Comparison of ENCODE assay signal across 1 cellular context in the genomic region with DNA sequence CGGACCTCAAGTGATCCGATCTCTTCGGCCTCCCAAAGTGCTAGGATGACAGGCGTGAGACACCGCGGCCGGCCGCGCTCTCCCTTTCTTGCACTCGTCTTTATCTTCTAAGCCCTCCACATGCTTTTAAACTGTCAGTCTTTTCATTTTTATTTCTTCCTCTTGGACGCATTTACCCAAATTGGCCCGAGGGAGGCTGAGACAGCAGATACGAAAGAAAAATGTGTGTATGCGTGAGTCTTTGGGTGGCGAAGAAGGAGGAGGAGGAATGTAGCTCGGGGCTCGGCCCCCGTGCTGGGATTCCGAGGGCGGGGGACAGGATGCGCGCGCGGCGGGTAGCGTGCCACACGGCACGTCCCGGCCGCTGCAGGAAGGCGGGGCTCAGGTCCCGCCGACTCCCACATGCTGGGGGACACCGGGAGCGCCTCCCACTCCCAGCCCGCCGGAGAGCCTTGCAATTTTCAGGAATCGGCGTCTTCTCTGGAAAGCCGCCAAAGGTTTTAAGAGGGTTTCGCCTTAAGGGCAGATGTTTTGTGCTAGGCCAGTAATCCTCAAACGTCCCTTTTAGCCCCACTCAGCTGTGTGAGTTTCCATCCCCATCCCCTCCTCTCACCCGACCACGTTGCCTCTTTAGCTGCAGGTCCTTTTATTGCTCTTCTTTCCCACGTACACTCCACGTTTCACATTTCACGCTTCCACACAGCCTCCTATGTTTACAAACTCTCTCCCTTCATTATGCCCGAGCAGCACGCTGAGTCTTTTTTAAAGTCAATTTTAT.
TF ChIP-seq lines count a peak whose summit lies in the region.

No MANE protein-coding gene starts in this region.

TF ChIP-seq in K562, 482 proteins besides CTCF, POLR2A, EP300 and RAD21 (continued from another document and continues in another):
- TF ChIP-seq, protein P1, sequence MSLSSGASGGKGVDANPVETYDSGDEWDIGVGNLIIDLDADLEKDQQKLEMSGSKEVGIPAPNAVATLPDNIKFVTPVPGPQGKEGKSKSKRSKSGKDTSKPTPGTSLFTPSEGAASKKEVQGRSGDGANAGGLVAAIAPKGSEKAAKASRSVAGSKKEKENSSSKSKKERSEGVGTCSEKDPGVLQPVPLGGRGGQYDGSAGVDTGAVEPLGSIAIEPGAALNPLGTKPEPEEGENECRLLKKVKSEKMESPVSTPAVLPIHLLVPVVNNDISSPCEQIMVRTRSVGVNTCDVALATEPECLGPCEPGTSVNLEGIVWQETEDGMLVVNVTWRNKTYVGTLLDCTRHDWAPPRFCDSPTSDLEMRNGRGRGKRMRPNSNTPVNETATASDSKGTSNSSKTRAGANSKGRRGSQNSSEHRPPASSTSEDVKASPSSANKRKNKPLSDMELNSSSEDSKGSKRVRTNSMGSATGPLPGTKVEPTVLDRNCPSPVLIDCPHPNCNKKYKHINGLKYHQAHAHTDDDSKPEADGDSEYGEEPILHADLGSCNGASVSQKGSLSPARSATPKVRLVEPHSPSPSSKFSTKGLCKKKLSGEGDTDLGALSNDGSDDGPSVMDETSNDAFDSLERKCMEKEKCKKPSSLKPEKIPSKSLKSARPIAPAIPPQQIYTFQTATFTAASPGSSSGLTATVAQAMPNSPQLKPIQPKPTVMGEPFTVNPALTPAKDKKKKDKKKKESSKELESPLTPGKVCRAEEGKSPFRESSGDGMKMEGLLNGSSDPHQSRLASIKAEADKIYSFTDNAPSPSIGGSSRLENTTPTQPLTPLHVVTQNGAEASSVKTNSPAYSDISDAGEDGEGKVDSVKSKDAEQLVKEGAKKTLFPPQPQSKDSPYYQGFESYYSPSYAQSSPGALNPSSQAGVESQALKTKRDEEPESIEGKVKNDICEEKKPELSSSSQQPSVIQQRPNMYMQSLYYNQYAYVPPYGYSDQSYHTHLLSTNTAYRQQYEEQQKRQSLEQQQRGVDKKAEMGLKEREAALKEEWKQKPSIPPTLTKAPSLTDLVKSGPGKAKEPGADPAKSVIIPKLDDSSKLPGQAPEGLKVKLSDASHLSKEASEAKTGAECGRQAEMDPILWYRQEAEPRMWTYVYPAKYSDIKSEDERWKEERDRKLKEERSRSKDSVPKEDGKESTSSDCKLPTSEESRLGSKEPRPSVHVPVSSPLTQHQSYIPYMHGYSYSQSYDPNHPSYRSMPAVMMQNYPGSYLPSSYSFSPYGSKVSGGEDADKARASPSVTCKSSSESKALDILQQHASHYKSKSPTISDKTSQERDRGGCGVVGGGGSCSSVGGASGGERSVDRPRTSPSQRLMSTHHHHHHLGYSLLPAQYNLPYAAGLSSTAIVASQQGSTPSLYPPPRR (CRISPR knock-in tag; IDR thresholded peaks at IDR 0.05; ENCODE audit: borderline replicate concordance) = no peak
- no peak for TF ChIP-seq ZNF12 (CRISPR knock-in tag; IDR thresholded peaks at IDR 0.05)
- TF ChIP-seq ARNT (IDR thresholded peaks at IDR 0.05) = no peak
- TF ChIP-seq ZHX1 (conservative IDR thresholded peaks at IDR 0.05; ENCODE audit: low read length) = no peak
- no peak; the same call in 1 of the 2 replicates for TF ChIP-seq TOE1 (IDR thresholded peaks at IDR 0.05; ENCODE audit: borderline replicate concordance)
- TF ChIP-seq TOE1 (CRISPR knock-in tag; IDR thresholded peaks at IDR 0.05; ENCODE audit: borderline replicate concordance, low read depth) = no peak
- peak; percentile 64 for TF ChIP-seq TAF9B (IDR thresholded peaks at IDR 0.05; ENCODE audit: partially characterized antibody)
- TF ChIP-seq GTF2E2 (tag; IDR thresholded peaks at IDR 0.05) = 0 out of 2 replicates have a peak, but pooled peaks have one; percentile 18
- TF ChIP-seq POLR2B (IDR thresholded peaks at IDR 0.05; ENCODE audit: low read depth, partially characterized antibody) = peak; percentile 43
- TF ChIP-seq NR4A1 (CRISPR knock-in tag; IDR thresholded peaks at IDR 0.05) = no peak
- no peak for TF ChIP-seq NR4A1 (tag; IDR thresholded peaks at IDR 0.05)
- no peak for TF ChIP-seq ZNF436 (CRISPR knock-in tag; IDR thresholded peaks at IDR 0.05)
- TF ChIP-seq LEF1 (IDR thresholded peaks at IDR 0.05) = no peak
- no peak for TF ChIP-seq ZNF280B (CRISPR knock-in tag; IDR thresholded peaks at IDR 0.05)
- no peak for TF ChIP-seq ZKSCAN8 (CRISPR knock-in tag; IDR thresholded peaks at IDR 0.05)
- TF ChIP-seq ATF2 (CRISPR knock-in tag; IDR thresholded peaks at IDR 0.05) = no peak
- no peak for TF ChIP-seq PHF20 (IDR thresholded peaks at IDR 0.05; ENCODE audit: partially characterized antibody)
- no peak for TF ChIP-seq TFAM (CRISPR knock-in tag; conservative IDR thresholded peaks at IDR 0.05)
- no peak for TF ChIP-seq ZNF785 (CRISPR knock-in tag; IDR thresholded peaks at IDR 0.05)
- no peak for TF ChIP-seq ZBED1 (IDR thresholded peaks at IDR 0.05)
- TF ChIP-seq, protein P2, sequence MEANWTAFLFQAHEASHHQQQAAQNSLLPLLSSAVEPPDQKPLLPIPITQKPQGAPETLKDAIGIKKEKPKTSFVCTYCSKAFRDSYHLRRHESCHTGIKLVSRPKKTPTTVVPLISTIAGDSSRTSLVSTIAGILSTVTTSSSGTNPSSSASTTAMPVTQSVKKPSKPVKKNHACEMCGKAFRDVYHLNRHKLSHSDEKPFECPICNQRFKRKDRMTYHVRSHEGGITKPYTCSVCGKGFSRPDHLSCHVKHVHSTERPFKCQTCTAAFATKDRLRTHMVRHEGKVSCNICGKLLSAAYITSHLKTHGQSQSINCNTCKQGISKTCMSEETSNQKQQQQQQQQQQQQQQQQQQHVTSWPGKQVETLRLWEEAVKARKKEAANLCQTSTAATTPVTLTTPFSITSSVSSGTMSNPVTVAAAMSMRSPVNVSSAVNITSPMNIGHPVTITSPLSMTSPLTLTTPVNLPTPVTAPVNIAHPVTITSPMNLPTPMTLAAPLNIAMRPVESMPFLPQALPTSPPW (CRISPR knock-in tag; IDR thresholded peaks at IDR 0.05) = peak; percentile 94
- no peak; the same call in 1 of the 2 replicates for TF ChIP-seq GABPB1 (CRISPR knock-in tag; IDR thresholded peaks at IDR 0.05)
- TF ChIP-seq FOXJ3 (CRISPR knock-in tag; IDR thresholded peaks at IDR 0.05) = no peak
- no peak for TF ChIP-seq DDX20 (tag; IDR thresholded peaks at IDR 0.05; ENCODE audit: low read depth)
- TF ChIP-seq PHB2 (IDR thresholded peaks at IDR 0.05; ENCODE audit: low read depth) = no peak
- TF ChIP-seq BCL6 (CRISPR knock-in tag; IDR thresholded peaks at IDR 0.05) = no peak
- TF ChIP-seq ZNF239 (CRISPR knock-in tag; IDR thresholded peaks at IDR 0.05) = no peak
- no peak for TF ChIP-seq ZNF41 (CRISPR knock-in tag; conservative IDR thresholded peaks at IDR 0.05)
- no peak for TF ChIP-seq ZFP1 (CRISPR knock-in tag; IDR thresholded peaks at IDR 0.05)
- TF ChIP-seq FOXM1 (IDR thresholded peaks at IDR 0.05; ENCODE audit: low read depth) = no peak
- no peak for TF ChIP-seq FOXM1 (CRISPR knock-in tag; IDR thresholded peaks at IDR 0.05; ENCODE audit: low read depth)
- no peak for TF ChIP-seq ZFP36 (IDR thresholded peaks at IDR 0.05; ENCODE audit: low read depth, low read length, partially characterized antibody)
- TF ChIP-seq CXXC5 (CRISPR knock-in tag; IDR thresholded peaks at IDR 0.05) = peak; percentile 93
- no peak for TF ChIP-seq PHB (CRISPR knock-in tag; IDR thresholded peaks at IDR 0.05)
- TF ChIP-seq ZNF77 (CRISPR knock-in tag; IDR thresholded peaks at IDR 0.05) = no peak
- no peak for TF ChIP-seq ZNF586 (CRISPR knock-in tag; conservative IDR thresholded peaks at IDR 0.05)
- TF ChIP-seq ZNF699 (CRISPR knock-in tag; IDR thresholded peaks at IDR 0.05; ENCODE audit: insufficient replicate concordance) = no peak
- no peak for TF ChIP-seq ETV6 (IDR thresholded peaks at IDR 0.05; ENCODE audit: borderline replicate concordance in 1 of 2, low read depth in 2 of 2, low read length in 1 of 2)
- TF ChIP-seq ETV6 (CRISPR knock-in tag; IDR thresholded peaks at IDR 0.05; ENCODE audit: borderline replicate concordance) = no peak
- TF ChIP-seq CC2D1A (IDR thresholded peaks at IDR 0.05) = no peak
- TF ChIP-seq ZNF277 (CRISPR knock-in tag; IDR thresholded peaks at IDR 0.05; ENCODE audit: borderline replicate concordance) = no peak
- TF ChIP-seq NKRF (IDR thresholded peaks at IDR 0.05; ENCODE audit: borderline replicate concordance) = peak; percentile 20; the same call in 1 of the 2 replicates
- TF ChIP-seq CREBBP (IDR thresholded peaks at IDR 0.05; ENCODE audit: low read depth, low read length) = no peak
- peak; percentile 98 for TF ChIP-seq L3MBTL2 (IDR thresholded peaks at IDR 0.05)
- no peak for TF ChIP-seq SMAD3 (CRISPR knock-in tag; conservative IDR thresholded peaks at IDR 0.05)
- no peak for TF ChIP-seq POLR3A (IDR thresholded peaks at IDR 0.05; ENCODE audit: borderline replicate concordance, extremely low read depth, insufficient read depth, insufficient read length)
- TF ChIP-seq ZNF165 (CRISPR knock-in tag; IDR thresholded peaks at IDR 0.05; ENCODE audit: borderline replicate concordance) = no peak
- TF ChIP-seq SNAPC5 (CRISPR knock-in tag; IDR thresholded peaks at IDR 0.05) = no peak
- TF ChIP-seq NFE2 (IDR thresholded peaks at IDR 0.05; ENCODE audit: low read depth) = no peak
- TF ChIP-seq ZNF830 (CRISPR knock-in tag; IDR thresholded peaks at IDR 0.05) = no peak
- no peak for TF ChIP-seq KHSRP (IDR thresholded peaks at IDR 0.05)
- no peak for TF ChIP-seq ZEB2 (IDR thresholded peaks at IDR 0.05)
- TF ChIP-seq TCF15 (CRISPR knock-in tag; IDR thresholded peaks at IDR 0.05) = no peak
- no peak for TF ChIP-seq ARID2 (IDR thresholded peaks at IDR 0.05)
- no peak for TF ChIP-seq ZNF24 (IDR thresholded peaks at IDR 0.05)
- peak in 1 of 2 experiments; percentile 58; a peak in 2 of 4 replicates for TF ChIP-seq FOXK2 (conservative IDR thresholded peaks at IDR 0.05 in 1 of 2, IDR thresholded peaks at IDR 0.05 in 1 of 2; ENCODE audit: low read depth in 2 of 2)
- TF ChIP-seq MIER1 (IDR thresholded peaks at IDR 0.05; ENCODE audit: low read depth) = no peak
